In the genomic region with DNA sequence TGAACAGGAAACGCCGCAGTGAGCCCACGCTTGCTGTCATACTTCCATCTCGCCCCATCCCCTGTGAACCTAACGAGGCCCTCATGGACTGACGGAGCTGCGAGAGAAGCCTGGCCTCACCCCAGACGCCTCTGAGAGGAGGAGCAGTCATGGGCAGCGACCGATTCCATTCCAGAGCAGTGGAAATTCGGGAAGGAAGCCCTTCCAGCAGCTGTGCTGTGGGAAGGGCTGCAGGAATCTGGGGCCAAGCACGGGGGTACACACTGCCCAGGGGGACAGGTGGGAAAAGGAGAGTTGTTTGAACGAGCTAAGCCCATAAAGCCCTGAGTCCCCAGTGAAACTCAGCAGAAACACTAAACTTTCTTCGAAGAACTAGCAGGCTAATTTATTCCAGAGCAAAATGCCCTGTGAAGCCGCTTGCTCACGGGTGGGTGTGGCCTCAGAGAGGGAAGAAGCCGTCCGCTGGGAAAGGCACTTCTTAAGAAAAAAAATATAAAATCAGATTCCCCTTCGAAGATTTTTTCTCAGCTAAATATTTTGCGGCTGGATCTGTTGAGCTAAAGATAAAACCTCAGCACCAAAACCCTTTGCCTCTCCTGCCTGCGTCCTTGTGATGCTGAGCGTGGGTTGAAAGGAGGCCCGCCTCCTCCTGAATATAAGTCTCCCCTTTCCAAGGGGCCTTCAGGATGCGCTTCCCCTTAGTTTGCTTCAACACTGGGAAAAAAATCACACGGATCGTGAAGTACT, we compare ENCODE assay signal across 13 cellular contexts. TPM values are rescaled to one million over a fixed set of nuclear protein-coding genes. Genes with fewer than 3 reads are reported as not detected.
A peak's percentile ranks its signal among the peaks of the same experiment; 100 is the strongest.
DNase-seq lines count a peak whose midpoint lies in the region; ATAC-seq and TF ChIP-seq lines count a peak whose summit lies in the region.
"Had no signal": no experiment of that assay in that cellular context is flagged by ENCODE, and none has a peak within 500 bp of the region (broad histone marks: within the 10 kb centered on the region; RNA-seq: fewer than 3 reads in every experiment).

No MANE protein-coding gene starts in this region.

- no peak overlapping the region for H3K9ac ChIP-seq in mammary epithelial cell (ENCODE audit: insufficient read depth, low read length)

- peak overlapping the region; percentile 42 for H3K4me2 ChIP-seq in mammary epithelial cell (ENCODE audit: insufficient read depth, low read depth, low read length)

- POLR2A ChIA-PET in MCF 10A (lab: Yijun Ruan, JAX) (no interaction called here), RWPE1 (lab: Yijun Ruan, JAX; ENCODE audit: low non-redundant PET) (no interaction called here)

- H3K36me3 ChIP-seq in mammary epithelial cell (ENCODE audit: insufficient read depth, low read length) = no peaks in the 10 kb centered on the region
- peaks cover 6% of the 10 kb centered on the region for H3K36me3 ChIP-seq in ectodermal cell (ENCODE audit: control insufficient read depth, insufficient read depth, low read length)
- peaks cover 12% of the 10 kb centered on the region for H3K36me3 ChIP-seq in thoracic aorta

- in situ Hi-C loops in mammary epithelial cell (cut with MboI; ENCODE audit: low sequenced_read_pairs in 2 of 2) = loop anchor here (25.0 kb wide), 1 partner anchor 318 kb away; no protein-coding TSS in a partner anchor

- H3K4me1 Mint-ChIP-seq in MCF 10A (ENCODE audit: insufficient read depth, unreplicated experiment) = no peaks in the 10 kb centered on the region
- H3K4me1 Mint-ChIP-seq in activated T-helper 17 cell treated with anti-CD3 and anti-CD28 coated beads, Interleukin-2, amount 50 U/mL, for 72 hours = peaks cover 6% of the 10 kb centered on the region

- CTCF ChIA-PET in mammary epithelial cell (lab: Charles Lee; ENCODE audit: low non-redundant PET) = no interaction called here
- CTCF ChIA-PET in MCF 10A (lab: Yijun Ruan, JAX) = interaction anchor here (0.5 kb wide), 1 partner anchor 128 kb away, joined by 3 read pairs; no protein-coding TSS in a partner anchor
- CTCF ChIA-PET in RWPE1 (lab: Yijun Ruan, JAX) = interaction anchor here (0.6 to 0.9 kb wide), 3 partner anchors 64 to 427 kb away, joined by 4 to 7 read pairs (median 4); no protein-coding TSS in a partner anchor

- WGBS in mammary epithelial cell (ENCODE audit: low coverage, missing lambda C conversion rate) = 64% methylated on average over 26 of the region's 26 CpGs
- 52 to 57% methylated on average over 26 of the region's 26 CpGs for WGBS in ectodermal cell, 2 experiments

- peaks cover 5% of the 10 kb centered on the region for H3K4me1 ChIP-seq in mammary epithelial cell (ENCODE audit: insufficient read depth, low read length)
- peaks cover 13% of the 10 kb centered on the region for H3K4me1 ChIP-seq in ectodermal cell (ENCODE audit: control insufficient read depth, insufficient read depth, low read length)
- peaks cover 0 to 13% of the 10 kb centered on the region in 2 donors for H3K4me1 ChIP-seq in thoracic aorta (ENCODE audit: control insufficient read depth in 1 of 2, low read depth in 2 of 2)
- H3K4me1 ChIP-seq: psoas muscle had no signal

- no peaks in the 10 kb centered on the region for H3K9me3 Mint-ChIP-seq in MCF 10A (ENCODE audit: unreplicated experiment)
- no peaks in the 10 kb centered on the region for H3K9me3 Mint-ChIP-seq in activated T-helper 17 cell treated with anti-CD3 and anti-CD28 coated beads, Interleukin-2, amount 50 U/mL, for 72 hours

- dilution Hi-C loops in mammary epithelial cell (cut with HindIII; ENCODE audit: low sequenced_read_pairs) = loop anchor here (5.0 kb wide), 1 partner anchor 67 kb away; no protein-coding TSS in a partner anchor

- H3K27ac ChIP-seq in mammary epithelial cell (ENCODE audit: insufficient read depth, low read depth, low read length) = no peak overlapping the region
- no peak overlapping the region for H3K27ac ChIP-seq in ectodermal cell (ENCODE audit: insufficient read depth, low read depth, low read length, poor library complexity, severe bottlenecking)
- no peak overlapping the region for H3K27ac ChIP-seq in thoracic aorta
- no peak overlapping the region for H3K27ac ChIP-seq in RWPE1
- H3K27ac ChIP-seq: psoas muscle had no signal

- ATAC-seq in left lobe of liver = no peak
- ATAC-seq in thoracic aorta (ENCODE audit: insufficient number of reproducible peaks, low FRiP score, low read depth) = no peak
- ATAC-seq in activated T-helper 17 cell treated with anti-CD3 and anti-CD28 coated beads, Interleukin-2, amount 50 U/mL, for 72 hours (replicated peaks) = no peak

- no peak overlapping the region for H2AFZ ChIP-seq in mammary epithelial cell (ENCODE audit: low read depth, low read length)

- H3K27me3 ChIP-seq in mammary epithelial cell (ENCODE audit: insufficient read depth, low read length) (no peaks in the 10 kb centered on the region), ectodermal cell (ENCODE audit: control insufficient read depth, insufficient read depth, low read length, poor library complexity, severe bottlenecking) (peaks cover 24% of the 10 kb centered on the region), thoracic aorta (replicated peaks; ENCODE audit: insufficient read depth) (no peaks in the 10 kb centered on the region)

- TF ChIP-seq CTCF in mammary epithelial cell (conservative IDR thresholded peaks at IDR 0.05 in 1 of 2, IDR thresholded peaks at IDR 0.05 in 1 of 2; ENCODE audit: extremely low read depth in 1 of 2, insufficient read depth in 1 of 2, low read depth in 1 of 2, low read length in 2 of 2) (no peak), MCF 10A (IDR thresholded peaks at IDR 0.05; ENCODE audit: unreplicated experiment) (no peak), thoracic aorta (IDR thresholded peaks at IDR 0.05) (no peak), RWPE1 (conservative IDR thresholded peaks at IDR 0.05; ENCODE audit: low read depth) (no peak)

- H4K20me1 ChIP-seq in mammary epithelial cell (ENCODE audit: insufficient read depth, low read length) = no peaks in the 10 kb centered on the region

- no peak overlapping the region for H3K4me3 Mint-ChIP-seq in MCF 10A (ENCODE audit: unreplicated experiment)
- no peak overlapping the region for H3K4me3 Mint-ChIP-seq in activated T-helper 17 cell treated with anti-CD3 and anti-CD28 coated beads, Interleukin-2, amount 50 U/mL, for 72 hours

- BruUV-seq in mammary epithelial cell (replicated peaks; lab: Mats Ljungman, UMichigan) (no TSS peak), MCF 10A (replicated peaks; lab: Mats Ljungman, UMichigan) (no TSS peak)

- no peaks in the 10 kb centered on the region for H3K27me3 Mint-ChIP-seq in MCF 10A (ENCODE audit: insufficient read depth, unreplicated experiment)
- H3K27me3 Mint-ChIP-seq in activated T-helper 17 cell treated with anti-CD3 and anti-CD28 coated beads, Interleukin-2, amount 50 U/mL, for 72 hours = no peaks in the 10 kb centered on the region

- intact Hi-C loops in mammary epithelial cell (cut with micrococcal nuclease) (no loop called here), MCF 10A (cut with micrococcal nuclease) (no loop called here)

- H3K27ac Mint-ChIP-seq in MCF 10A (ENCODE audit: low read depth, unreplicated experiment) = no peak overlapping the region
- no peak overlapping the region for H3K27ac Mint-ChIP-seq in activated T-helper 17 cell treated with anti-CD3 and anti-CD28 coated beads, Interleukin-2, amount 50 U/mL, for 72 hours

- H3K36me3 Mint-ChIP-seq in MCF 10A (ENCODE audit: insufficient read depth, unreplicated experiment) = peaks cover 44% of the 10 kb centered on the region
- H3K36me3 Mint-ChIP-seq in activated T-helper 17 cell treated with anti-CD3 and anti-CD28 coated beads, Interleukin-2, amount 50 U/mL, for 72 hours (ENCODE audit: low read depth) = peaks cover 25% of the 10 kb centered on the region

- H3K9me3 ChIP-seq in mammary epithelial cell (replicated peaks; ENCODE audit: insufficient read depth, low read length) (peaks cover 6% of the 10 kb centered on the region), ectodermal cell (ENCODE audit: control insufficient read depth, low read length) (no peaks in the 10 kb centered on the region), thoracic aorta (no peaks in the 10 kb centered on the region)
- H3K9me3 ChIP-seq: psoas muscle had no signal

- no peaks in the 10 kb centered on the region for H3K79me2 ChIP-seq in mammary epithelial cell (ENCODE audit: insufficient read depth, low read length)

- DNase-seq in mammary epithelial cell (no peak), MCF 10A (ENCODE audit: unreplicated experiment) (no peak), left lobe of liver (ENCODE audit: low spot score) (peak; percentile 35), thoracic aorta (ENCODE audit: low spot score) (no peak), RWPE1 (ENCODE audit: low spot score) (no peak), C1 segment of cervical spinal cord (lab: John Stamatoyannopoulos, UW) (no peak)
- DNase-seq: AML-193, NCI-H345, psoas muscle, trophoblast cell had no signal

- H3K4me3 ChIP-seq in mammary epithelial cell (replicated peaks in 1 of 3; ENCODE audit: insufficient read depth in 1 of 3, low read depth in 2 of 3, low read length in 3 of 3) (no peak overlapping the region), ectodermal cell (ENCODE audit: insufficient read depth, low read depth, low read length) (peak overlapping the region; percentile 10), thoracic aorta (peak overlapping the region; percentile 44)
- H3K4me3 ChIP-seq: lung, psoas muscle had no signal

RNA-seq across cellular contexts. Expression of a gene that starts 38.2 kb away (rescaled TPM):
- total RNA-seq in mammary epithelial cell (10 to 100 TPM in 1 of 2 donors, 1 to 10 TPM in 1; 7.7 to 11.7 TPM), MCF 10A (2022) (19.5 and 22.2 TPM in 2 replicates), left lobe of liver (13.1 TPM), thoracic aorta (10 to 100 TPM; 20.0 to 44.8 TPM)
- polyA plus RNA-seq in mammary epithelial cell = 4.1 TPM
- 5.7 TPM for polyA minus RNA-seq in mammary epithelial cell
- 8.2 TPM for polyA plus RNA-seq in ectodermal cell (2013, experiment 1 of 4)
- 10.6 TPM for polyA plus RNA-seq in ectodermal cell (2013, experiment 2 of 4)
- polyA plus RNA-seq in ectodermal cell (2013, experiment 3 of 4) = 6.5 TPM
- 6.9 TPM for polyA plus RNA-seq in ectodermal cell (2013, experiment 4 of 4)
- total RNA-seq in activated T-helper 17 cell treated with anti-CD3 and anti-CD28 coated beads, Interleukin-2, amount 50 U/mL, for 72 hours = 10 to 100 TPM; 14.5 to 28.8 TPM

RNA-seq across cellular contexts. Expression of a gene that starts 40.6 kb away (rescaled TPM):
- total RNA-seq in mammary epithelial cell = 1 to 10 TPM; 2.8 to 3.2 TPM
- 2.6 TPM for polyA plus RNA-seq in mammary epithelial cell
- 0.62 TPM for polyA minus RNA-seq in mammary epithelial cell
- 3.8 and 5.2 TPM in 2 replicates for total RNA-seq in MCF 10A (2022)
- polyA plus RNA-seq in ectodermal cell (2013, experiment 1 of 4) = 4.4 TPM
- 7.3 TPM for polyA plus RNA-seq in ectodermal cell (2013, experiment 2 of 4)
- 5.4 TPM for polyA plus RNA-seq in ectodermal cell (2013, experiment 3 of 4)
- 6.4 TPM for polyA plus RNA-seq in ectodermal cell (2013, experiment 4 of 4)
- total RNA-seq in left lobe of liver = 2.0 TPM
- total RNA-seq in thoracic aorta = 10 to 100 TPM in 1 of 2 donors, 1 to 10 TPM in 1; 5.8 to 14.3 TPM
- 1 to 10 TPM; 3.6 to 8.3 TPM for total RNA-seq in activated T-helper 17 cell treated with anti-CD3 and anti-CD28 coated beads, Interleukin-2, amount 50 U/mL, for 72 hours

RNA-seq across cellular contexts. Expression of a gene that starts 48.7 kb away (rescaled TPM):
- 10 to 100 TPM; 12.5 to 40.6 TPM for total RNA-seq in mammary epithelial cell
- polyA plus RNA-seq in mammary epithelial cell = 12.8 TPM
- polyA minus RNA-seq in mammary epithelial cell = 42.5 TPM
- 31.5 and 33.7 TPM in 2 replicates for total RNA-seq in MCF 10A (2022)
- 8.3 TPM for polyA plus RNA-seq in ectodermal cell (2013, experiment 1 of 4)
- polyA plus RNA-seq in ectodermal cell (2013, experiment 2 of 4) = 12.3 TPM
- polyA plus RNA-seq in ectodermal cell (2013, experiment 3 of 4) = 8.2 TPM
- 9.7 TPM for polyA plus RNA-seq in ectodermal cell (2013, experiment 4 of 4)
- total RNA-seq in left lobe of liver = 40.6 TPM
- 100 to 1,000 TPM in 1 of 2 donors, 10 to 100 TPM in 1; 71.1 to 101 TPM for total RNA-seq in thoracic aorta
- 10 to 100 TPM; 27.2 to 52.7 TPM for total RNA-seq in activated T-helper 17 cell treated with anti-CD3 and anti-CD28 coated beads, Interleukin-2, amount 50 U/mL, for 72 hours

Comparison
In these comparisons a context has a peak if more than half of its experiments do, and no peak if none do; other contexts are left out.
1. H3K4me3 ChIP-seq: peak in ectodermal cell (single experiment) and thoracic aorta (single experiment); none in mammary epithelial cell (0 of 3).